Comparison of ENCODE assay signal across 18 cellular contexts in the genomic region with DNA sequence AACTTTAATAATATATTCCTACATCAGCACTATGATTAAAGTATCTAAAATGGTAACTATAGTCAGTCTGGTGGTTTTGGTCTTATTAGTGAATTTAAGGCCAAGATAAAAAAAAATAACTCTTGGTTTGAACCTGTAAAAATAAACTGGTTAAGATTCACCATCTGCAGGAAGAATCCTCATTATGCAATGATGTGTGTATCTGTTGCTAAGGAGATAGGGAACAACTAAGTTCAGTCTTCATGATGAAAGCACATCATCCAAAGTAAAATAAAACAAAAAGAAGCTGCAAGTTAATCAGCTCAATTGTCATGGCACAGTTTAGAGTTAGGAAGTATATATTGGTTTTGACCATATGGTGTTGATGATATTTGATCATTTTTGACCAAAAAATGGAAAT.
DNase-seq lines count a peak whose midpoint lies in the region; ATAC-seq and TF ChIP-seq lines count a peak whose summit lies in the region.
"Had no signal": no experiment of that assay in that cellular context is flagged by ENCODE, and none has a peak within 500 bp of the region (broad histone marks: within the 10 kb centered on the region; RNA-seq: fewer than 3 reads in every experiment).

No MANE protein-coding gene starts in this region.

- H3K27ac ChIP-seq in mesendoderm (ENCODE audit: low read depth, low read length) = no peak overlapping the region
- H3K27ac ChIP-seq: BLaER1 had no signal

- no peak overlapping the region for H2BK5ac ChIP-seq in mesendoderm (ENCODE audit: low read length)

- H2BK15ac ChIP-seq in mesendoderm (replicated peaks; ENCODE audit: low read depth) = no peak overlapping the region

- H3K56ac ChIP-seq in mesendoderm (ENCODE audit: low read length) = no peak overlapping the region

- H3K36me3 ChIP-seq in adipocyte (ENCODE audit: control insufficient read depth, insufficient read depth, low read length, severe bottlenecking) (no peaks in the 10 kb centered on the region), mesendoderm (ENCODE audit: control insufficient read depth, insufficient read depth, low read length) (no peaks in the 10 kb centered on the region)
- H3K36me3 ChIP-seq: BLaER1 had no signal

- no peak overlapping the region for H3K27ac Mint-ChIP-seq in HFFc6
- H3K27ac Mint-ChIP-seq: CD8-positive, alpha-beta T cell; GM23338 had no signal

- H2BK120ac ChIP-seq in mesendoderm (ENCODE audit: low read depth, low read length) = no peak overlapping the region

- no peak overlapping the region for H2AK5ac ChIP-seq in mesendoderm (ENCODE audit: low read length)

- no peaks in the 10 kb centered on the region for H3K36me3 Mint-ChIP-seq in HFFc6 (ENCODE audit: low read depth)
- H3K36me3 Mint-ChIP-seq: CD8-positive, alpha-beta T cell had no signal

- H3K4me3 Mint-ChIP-seq in HFFc6 = no peak overlapping the region
- H3K4me3 Mint-ChIP-seq: CD8-positive, alpha-beta T cell; GM23338 had no signal

- H3K9ac ChIP-seq in adipocyte (ENCODE audit: low read length) = no peak overlapping the region
- H3K9ac ChIP-seq in mesendoderm (ENCODE audit: low read length) = no peak overlapping the region
- H3K9ac ChIP-seq: BLaER1 had no signal

- no peaks in the 10 kb centered on the region for H3K4me1 Mint-ChIP-seq in HFFc6 (ENCODE audit: low read depth)
- H3K4me1 Mint-ChIP-seq: GM23338 had no signal

- H4K8ac ChIP-seq in mesendoderm (ENCODE audit: low read depth, low read length) = no peak overlapping the region

- TF ChIP-seq CTCF in HFFc6 (IDR thresholded peaks at IDR 0.05) = no peak
- TF ChIP-seq CTCF in fibroblast of mammary gland (conservative IDR thresholded peaks at IDR 0.05; ENCODE audit: control insufficient read depth, insufficient read depth, low read depth, low read length) = no peak

- H3K4ac ChIP-seq in mesendoderm (ENCODE audit: low read depth, low read length) = no peak overlapping the region

- no peaks in the 10 kb centered on the region for H3K9me3 Mint-ChIP-seq in HFFc6
- H3K9me3 Mint-ChIP-seq: CD8-positive, alpha-beta T cell; GM23338 had no signal

- no peak overlapping the region for H3K4me3 ChIP-seq in adipocyte (ENCODE audit: low read length)
- H3K4me3 ChIP-seq in fibroblast of mammary gland (ENCODE audit: control insufficient read depth, low read depth, low read length) = no peak overlapping the region
- no peak overlapping the region for H3K4me3 ChIP-seq in mesendoderm (ENCODE audit: low read length)
- H3K4me3 ChIP-seq: BLaER1, GM12878, GM23338 had no signal

- no peak overlapping the region for H4K5ac ChIP-seq in mesendoderm (ENCODE audit: low read length)

- no peaks in the 10 kb centered on the region for H3K4me1 ChIP-seq in adipocyte (ENCODE audit: control insufficient read depth, insufficient read depth, low read length)
- H3K4me1 ChIP-seq in mesendoderm (ENCODE audit: control insufficient read depth, low read depth, low read length) = no peaks in the 10 kb centered on the region
- H3K4me1 ChIP-seq: BLaER1 had no signal

- no peak for ATAC-seq in GM18517 (IDR thresholded peaks at IDR 0.05; ENCODE audit: unreplicated experiment)
- ATAC-seq: CD8-positive, alpha-beta T cell; GM12878; GM23338 had no signal

- H3K79me2 ChIP-seq in mesendoderm (ENCODE audit: control insufficient read depth, insufficient read depth, low read length) = no peaks in the 10 kb centered on the region

- no peak overlapping the region for H3K18ac ChIP-seq in mesendoderm (ENCODE audit: low read length)

- no peaks in the 10 kb centered on the region for H3K27me3 Mint-ChIP-seq in HFFc6 (ENCODE audit: insufficient read depth)

- no peak overlapping the region for H3K4me2 ChIP-seq in mesendoderm (ENCODE audit: low read length)
- H3K4me2 ChIP-seq: BLaER1, GM23338 had no signal

- H3K9me3 ChIP-seq in adipocyte (ENCODE audit: control insufficient read depth, low read length) = peaks cover 4% of the 10 kb centered on the region
- H3K9me3 ChIP-seq: BLaER1 had no signal

- peak; percentile 10 for DNase-seq in HFFc6
- peak; percentile 22 for DNase-seq in adipocyte (ENCODE audit: low read depth)
- DNase-seq in fibroblast of mammary gland (ENCODE audit: low read depth) = peak; percentile 40
- DNase-seq in stromal cell of bone marrow (ENCODE audit: low read depth) = peak; percentile 2
- DNase-seq in mesendoderm = no peak
- no peak for DNase-seq in H4 (ENCODE audit: low spot score)
- DNase-seq: CD8-positive, alpha-beta T cell; DMS79 treated with DMSO at 0.1 percent for 48 hours; KG1; NCI-H1048; NCI-H1436 treated with DMSO at 0.1 percent for 48 hours; NCI-H2081; NCI-H524; SHP77 had no signal

- H3K27me3 ChIP-seq in adipocyte (replicated peaks; ENCODE audit: control insufficient read depth, insufficient read depth, low read length) (no peaks in the 10 kb centered on the region), mesendoderm (ENCODE audit: insufficient read depth, low read length, poor library complexity) (no peaks in the 10 kb centered on the region)
- H3K27me3 ChIP-seq: BLaER1 had no signal

- no peaks in the 10 kb centered on the region for H3K79me1 ChIP-seq in mesendoderm (ENCODE audit: low read length)

- H3K23ac ChIP-seq in mesendoderm (ENCODE audit: low read length) = no peak overlapping the region

Comparison
In these comparisons a context has a peak if more than half of its experiments do, and no peak if none do; other contexts are left out.
1. DNase-seq: peak in HFFc6 (single experiment), adipocyte (single experiment), fibroblast of mammary gland (single experiment) and stromal cell of bone marrow (single experiment); none in mesendoderm (single experiment) and H4 (single experiment).